12 cellular contexts compared by ENCODE assay signal in genomic region chr14:103697601-103698379, GRCh38. TPM values are rescaled to one million over a fixed set of nuclear protein-coding genes. Genes with fewer than 3 reads are reported as not detected.
DNase-seq lines count a peak whose midpoint lies in the region; ATAC-seq and TF ChIP-seq lines count a peak whose summit lies in the region.
"Had no signal": no experiment of that assay in that cellular context is flagged by ENCODE, and none has a peak within 500 bp of the region (broad histone marks: within the 10 kb centered on the region; RNA-seq: fewer than 3 reads in every experiment).

No MANE protein-coding gene starts in this region.

- H3K4me3 ChIP-seq in neural progenitor cell, result no peak overlapping the region

- peak overlapping the region in 1 of 2 donors; percentile 17 for H3K27ac Mint-ChIP-seq in natural killer cell treated with Interleukin-12 subunit alpha and Interleukin-12 subunit beta and Interleukin-15 and Interleukin-18, amount 100 ng/mL, for 72 hours
- H3K27ac Mint-ChIP-seq in natural killer cell (peak overlapping the region in 1 of 2 donors; percentile 35), chondrocyte (ENCODE audit: unreplicated experiment) (peak overlapping the region; percentile 91), neural progenitor cell (peak overlapping the region; percentile 50), progenitor cell of endocrine pancreas (no peak overlapping the region)

- intact Hi-C loops in natural killer cell (cut with micrococcal nuclease), result no loop called here

- H3K4me1 ChIP-seq in neural progenitor cell, result peaks cover 4% of the 10 kb centered on the region

- in situ Hi-C loops in G401 (cut with HindIII; ENCODE audit: low sequenced_read_pairs), result no loop called here

- H3K27me3 ChIP-seq in neural progenitor cell, result no peaks in the 10 kb centered on the region

- peak overlapping the region; percentile 58 for H3K27ac ChIP-seq in neural progenitor cell

- no peaks in the 10 kb centered on the region for H3K36me3 ChIP-seq in neural progenitor cell

- H3K9me3 ChIP-seq in neural progenitor cell (ENCODE audit: low read depth), result no peaks in the 10 kb centered on the region

- no peak overlapping the region for H2AFZ ChIP-seq in neural progenitor cell (replicated peaks)

- peaks cover 57% of the 10 kb centered on the region for H4K20me1 ChIP-seq in neural progenitor cell (ENCODE audit: low read depth)

- H3K4me2 ChIP-seq in neural progenitor cell, result no peak overlapping the region

- no peaks in the 10 kb centered on the region for H3F3A ChIP-seq in neural progenitor cell (ENCODE audit: low read depth)

- no peaks in the 10 kb centered on the region for H3K9me3 Mint-ChIP-seq in natural killer cell treated with Interleukin-12 subunit alpha and Interleukin-12 subunit beta and Interleukin-15 and Interleukin-18, amount 100 ng/mL, for 72 hours
- H3K9me3 Mint-ChIP-seq in natural killer cell, result no peaks in the 10 kb centered on the region
- no peaks in the 10 kb centered on the region for H3K9me3 Mint-ChIP-seq in chondrocyte (ENCODE audit: low read depth)
- H3K9me3 Mint-ChIP-seq in neural progenitor cell, result no peaks in the 10 kb centered on the region
- no peaks in the 10 kb centered on the region for H3K9me3 Mint-ChIP-seq in progenitor cell of endocrine pancreas (ENCODE audit: low read depth)

- ATAC-seq in natural killer cell treated with Interleukin-12 subunit alpha and Interleukin-12 subunit beta and Interleukin-15 and Interleukin-18, amount 100 ng/mL, for 72 hours, result no peak
- no peak for ATAC-seq in natural killer cell

- no peak overlapping the region for H3K4me3 Mint-ChIP-seq in natural killer cell treated with Interleukin-12 subunit alpha and Interleukin-12 subunit beta and Interleukin-15 and Interleukin-18, amount 100 ng/mL, for 72 hours
- H3K4me3 Mint-ChIP-seq in natural killer cell (no peak overlapping the region), chondrocyte (ENCODE audit: unreplicated experiment) (peak overlapping the region; percentile 23), neural progenitor cell (no peak overlapping the region), progenitor cell of endocrine pancreas (ENCODE audit: low read depth) (no peak overlapping the region)

- no peak overlapping the region for H3K9ac ChIP-seq in neural progenitor cell

- H3K79me2 ChIP-seq in neural progenitor cell (ENCODE audit: low read depth), result no peaks in the 10 kb centered on the region

- DNase-seq in natural killer cell treated with Interleukin-12 subunit alpha and Interleukin-12 subunit beta and Interleukin-15 and Interleukin-18, amount 100 ng/mL, for 72 hours (ENCODE audit: low spot score), result peak; percentile 56
- DNase-seq in natural killer cell (no peak), chondrocyte (ENCODE audit: low spot score) (peak; percentile 77), neural progenitor cell (ENCODE audit: low spot score) (no peak), progenitor cell of endocrine pancreas (ENCODE audit: low spot score, unreplicated experiment) (no peak), RKO (ENCODE audit: low spot score) (no peak), G401 (ENCODE audit: low spot score) (no peak)
- DNase-seq in stimulated activated naive CD4-positive, alpha-beta T cell (lab: John Stamatoyannopoulos, UW), result no peak
- DNase-seq: central memory CD4-positive, alpha-beta T cell; left colon; NCI-H1092 treated with DMSO at 0.1 percent for 48 hours; T-helper 1 cell had no signal

- H3K36me3 Mint-ChIP-seq in natural killer cell treated with Interleukin-12 subunit alpha and Interleukin-12 subunit beta and Interleukin-15 and Interleukin-18, amount 100 ng/mL, for 72 hours, result no peaks in the 10 kb centered on the region
- H3K36me3 Mint-ChIP-seq in natural killer cell (no peaks in the 10 kb centered on the region), chondrocyte (ENCODE audit: low read depth) (peaks cover 11% of the 10 kb centered on the region), neural progenitor cell (peaks cover 6% of the 10 kb centered on the region), progenitor cell of endocrine pancreas (ENCODE audit: insufficient read depth) (peaks cover 4% of the 10 kb centered on the region)

- TF ChIP-seq CTCF in natural killer cell (IDR thresholded peaks at IDR 0.05) (no peak), chondrocyte (IDR thresholded peaks at IDR 0.05) (no peak), neural progenitor cell (IDR thresholded peaks at IDR 0.05) (no peak), progenitor cell of endocrine pancreas (IDR thresholded peaks at IDR 0.05; ENCODE audit: unreplicated experiment) (no peak)

- no peaks in the 10 kb centered on the region for H3K27me3 Mint-ChIP-seq in natural killer cell treated with Interleukin-12 subunit alpha and Interleukin-12 subunit beta and Interleukin-15 and Interleukin-18, amount 100 ng/mL, for 72 hours
- H3K27me3 Mint-ChIP-seq in natural killer cell (ENCODE audit: low read depth in 2 of 2), result no peaks in the 10 kb centered on the region
- no peaks in the 10 kb centered on the region for H3K27me3 Mint-ChIP-seq in chondrocyte (ENCODE audit: low read depth)
- H3K27me3 Mint-ChIP-seq in neural progenitor cell (ENCODE audit: insufficient read depth, low read depth), result peaks cover 6% of the 10 kb centered on the region
- H3K27me3 Mint-ChIP-seq in progenitor cell of endocrine pancreas, result no peaks in the 10 kb centered on the region

- H3K4me1 Mint-ChIP-seq in natural killer cell treated with Interleukin-12 subunit alpha and Interleukin-12 subunit beta and Interleukin-15 and Interleukin-18, amount 100 ng/mL, for 72 hours (ENCODE audit: low read depth in 2 of 2), result peaks cover 0 to 22% of the 10 kb centered on the region in 2 donors
- H3K4me1 Mint-ChIP-seq in natural killer cell (peaks cover 7 to 15% of the 10 kb centered on the region in 2 donors), chondrocyte (ENCODE audit: low read depth) (peaks cover 27% of the 10 kb centered on the region), neural progenitor cell (peaks cover 22% of the 10 kb centered on the region), progenitor cell of endocrine pancreas (ENCODE audit: low read depth) (peaks cover 5% of the 10 kb centered on the region)

RNA-seq across cellular contexts. Expression of gene XRCC3, which starts 17.5 kb away (rescaled TPM):
- 100 to 1,000 TPM in 1 of 2 donors, 10 to 100 TPM in 1; 37.3 to 112 TPM for total RNA-seq in natural killer cell treated with Interleukin-12 subunit alpha and Interleukin-12 subunit beta and Interleukin-15 and Interleukin-18, amount 100 ng/mL, for 72 hours
- total RNA-seq in natural killer cell (10 to 100 TPM; 11.6 to 12.8 (median 12.7) TPM), chondrocyte (3.4 to 9.9 TPM (median 6.6 TPM) in 3 replicates), neural progenitor cell (ENCODE audit: low replicate concordance) (59.7 and 60.2 TPM in 2 replicates), progenitor cell of endocrine pancreas (25.7 and 30.2 TPM in 2 replicates)
- 52.7 and 53.0 TPM in 2 replicates for total RNA-seq in G401 (2014; rRNA removed; shearing (Covaris generic))

RNA-seq across cellular contexts. Expression of gene ZFYVE21, which starts 17.8 kb away (rescaled TPM):
- 10 to 100 TPM; 13.0 to 22.0 TPM for total RNA-seq in natural killer cell treated with Interleukin-12 subunit alpha and Interleukin-12 subunit beta and Interleukin-15 and Interleukin-18, amount 100 ng/mL, for 72 hours
- 10 to 100 TPM in 1 of 3 donors, 1 to 10 TPM in 2; 5.9 to 10.7 (median 8.5) TPM for total RNA-seq in natural killer cell
- 68.6 to 84.3 TPM (median 68.6 TPM) in 3 replicates for total RNA-seq in chondrocyte
- 46.2 and 53.2 TPM in 2 replicates for total RNA-seq in neural progenitor cell (ENCODE audit: low replicate concordance)
- 47.2 and 52.5 TPM in 2 replicates for total RNA-seq in progenitor cell of endocrine pancreas
- 18.1 and 23.4 TPM in 2 replicates for total RNA-seq in G401 (2014; rRNA removed; shearing (Covaris generic))

Comparison
In these comparisons a context has a peak if more than half of its experiments do, and no peak if none do; other contexts are left out.
1. DNase-seq: peak in natural killer cell treated with Interleukin-12 subunit alpha and Interleukin-12 subunit beta and Interleukin-15 and Interleukin-18, amount 100 ng/mL, for 72 hours (single experiment) and chondrocyte (single experiment); none in natural killer cell (single experiment), neural progenitor cell (single experiment), progenitor cell of endocrine pancreas (single experiment), RKO (single experiment), stimulated activated naive CD4-positive, alpha-beta T cell (0 of 6) and G401 (single experiment).